Comparison of ENCODE assay signal across 13 cellular contexts in genomic region chr4:6586715-6587325, GRCh38. TPM values are rescaled to one million over a fixed set of nuclear protein-coding genes. Genes with fewer than 3 reads are reported as not detected.
DNase-seq lines count a peak whose midpoint lies in the region.
"Had no signal": no experiment of that assay in that cellular context is flagged by ENCODE, and none has a peak within 500 bp of the region (broad histone marks: within the 10 kb centered on the region; RNA-seq: fewer than 3 reads in every experiment).

No MANE protein-coding gene starts in this region.

- H3K23ac ChIP-seq in neuronal stem cell (ENCODE audit: low read depth, low read length, poor library complexity) = peak overlapping the region; percentile 8

- peaks cover 7% of the 10 kb centered on the region for H3K36me3 ChIP-seq in NT2/D1 (ENCODE audit: insufficient read depth, insufficient read length, low read length)
- peaks cover 0 to 2% of the 10 kb centered on the region in 2 donors for H3K36me3 ChIP-seq in neuronal stem cell (replicated peaks in 1 of 2; ENCODE audit: control insufficient read depth in 2 of 2, insufficient read depth in 2 of 2, low read length in 2 of 2)
- H3K36me3 ChIP-seq in GM23248 (ENCODE audit: low read depth) = no peaks in the 10 kb centered on the region

- H3K4me1 ChIP-seq in NT2/D1 (ENCODE audit: insufficient read depth, insufficient read length) = peaks cover 6% of the 10 kb centered on the region
- H3K4me1 ChIP-seq in neuronal stem cell (ENCODE audit: control insufficient read depth in 2 of 2, insufficient read depth in 1 of 2, low read depth in 1 of 2, low read length in 2 of 2) = no peaks in the 10 kb centered on the region
- H3K4me1 ChIP-seq in GM23248 (ENCODE audit: insufficient read depth) = no peaks in the 10 kb centered on the region

- no peaks in the 10 kb centered on the region for H4K20me1 ChIP-seq in GM23248 (ENCODE audit: insufficient read depth)
- H4K20me1 ChIP-seq: BLaER1 had no signal

- H3F3A ChIP-seq in GM23248 (ENCODE audit: insufficient read depth) = no peaks in the 10 kb centered on the region

- H3K4me2 ChIP-seq in neuronal stem cell (ENCODE audit: insufficient read depth, low read length, poor library complexity, severe bottlenecking) (no peak overlapping the region), GM23248 (ENCODE audit: unreplicated experiment) (no peak overlapping the region)
- H3K4me2 ChIP-seq: BLaER1, KMS-11 had no signal

- no peak overlapping the region for H4K8ac ChIP-seq in neuronal stem cell (ENCODE audit: low read depth, low read length)

- H3K79me1 ChIP-seq in neuronal stem cell (ENCODE audit: low read depth, low read length) = no peaks in the 10 kb centered on the region

- H3K27ac ChIP-seq in neuronal stem cell (replicated peaks; ENCODE audit: low read length) = no peak overlapping the region
- H3K27ac ChIP-seq in GM23248 = no peak overlapping the region
- H3K27ac ChIP-seq: BLaER1, KMS-11 had no signal

- H3K4me3 ChIP-seq in NT2/D1 (ENCODE audit: insufficient read length, low read depth) (no peak overlapping the region), neuronal stem cell (ENCODE audit: low read length in 2 of 2) (no peak overlapping the region), GM23248 (no peak overlapping the region)
- H3K4me3 ChIP-seq: BLaER1 had no signal

- H3K27me3 ChIP-seq in NT2/D1 (ENCODE audit: insufficient read depth, insufficient read length) = no peaks in the 10 kb centered on the region
- H3K27me3 ChIP-seq in neuronal stem cell (ENCODE audit: control insufficient read depth in 3 of 3, insufficient read depth in 3 of 3, low read depth in 1 of 3, low read length in 3 of 3) = no peaks in the 10 kb centered on the region
- no peaks in the 10 kb centered on the region for H3K27me3 ChIP-seq in GM23248 (replicated peaks; ENCODE audit: insufficient read depth)
- H3K27me3 ChIP-seq: BLaER1 had no signal

- no peak overlapping the region for H2BK120ac ChIP-seq in neuronal stem cell (ENCODE audit: low read depth, low read length)

- H2AFZ ChIP-seq in neuronal stem cell (ENCODE audit: low read length) = no peak overlapping the region
- no peak overlapping the region for H2AFZ ChIP-seq in GM23248

- H3K14ac ChIP-seq in neuronal stem cell (ENCODE audit: low read length) = peak overlapping the region; percentile 31

- no CpG with 5 or more reads among the region's 26 CpGs for WGBS in neuronal stem cell (ENCODE audit: extremely low coverage in 2 of 2, insufficient read length in 2 of 2, insufficient replicate concordance in 1 of 2), 2 donors
- 85 to 91% methylated on average over 24 to 26 of the region's 26 CpGs for WGBS in GM23248 (ENCODE audit: low coverage in 1 of 2, low lambda C conversion rate in 2 of 2, missing lambda C conversion rate in 2 of 2), 2 experiments

- DNase-seq in DMS53 (lab: John Stamatoyannopoulos, UW) = peak; percentile 55
- DNase-seq in DMS53 treated with DMSO at 0.1 percent for 48 hours (lab: John Stamatoyannopoulos, UW; ENCODE audit: unreplicated experiment) = no peak
- peak; percentile 61 for DNase-seq in ELF-1 (ENCODE audit: low read depth, low spot score)
- no peak for DNase-seq in NT2/D1 (ENCODE audit: low read depth, low spot score)
- no peak for DNase-seq in neuronal stem cell (ENCODE audit: low spot score)
- DNase-seq in GM23248 = no peak
- no peak for DNase-seq in epidermal melanocyte (ENCODE audit: insufficient read length, low spot score)
- DNase-seq: 8988T; AML-193; CD8-positive, alpha-beta memory T cell; DMS79 had no signal

- no peak overlapping the region for H2BK15ac ChIP-seq in neuronal stem cell (ENCODE audit: low read length)

- H3K79me2 ChIP-seq in GM23248 (ENCODE audit: insufficient read depth) = no peaks in the 10 kb centered on the region

- no peak overlapping the region for H3K18ac ChIP-seq in neuronal stem cell (ENCODE audit: low read length)

- no peak overlapping the region for H2BK12ac ChIP-seq in neuronal stem cell (ENCODE audit: low read length)

- no peak overlapping the region for H3K4ac ChIP-seq in neuronal stem cell (ENCODE audit: low read length)

- no peaks in the 10 kb centered on the region for H3K9me2 ChIP-seq in GM23248 (ENCODE audit: insufficient read depth)

- H2AK5ac ChIP-seq in neuronal stem cell (ENCODE audit: low read depth, low read length) = no peak overlapping the region

- peak overlapping the region; percentile 46 for H2BK5ac ChIP-seq in neuronal stem cell (ENCODE audit: low read length)

- H3K9me3 ChIP-seq in NT2/D1 (ENCODE audit: insufficient read depth, low read length) (peaks cover 7% of the 10 kb centered on the region; the same call in 1 of the 2 replicates), neuronal stem cell (replicated peaks in 1 of 2; ENCODE audit: control insufficient read depth in 2 of 2, insufficient read depth in 1 of 2, low read depth in 1 of 2, low read length in 2 of 2) (peaks cover 5% of the 10 kb centered on the region in 2 donors), GM23248 (ENCODE audit: low read depth) (no peaks in the 10 kb centered on the region)

- in situ Hi-C loops in GM23248 (cut with MboI) = no loop called here

- H4K91ac ChIP-seq in neuronal stem cell (ENCODE audit: low read depth, low read length, poor library complexity) = no peak overlapping the region

- H3K9ac ChIP-seq in NT2/D1 (ENCODE audit: insufficient read length, low read depth) (peak overlapping the region; percentile 8), neuronal stem cell (ENCODE audit: low read depth, low read length, poor library complexity) (no peak overlapping the region), GM23248 (no peak overlapping the region)
- H3K9ac ChIP-seq: BLaER1, KMS-11 had no signal

RNA-seq across cellular contexts. Expression of gene MAN2B2, which starts 11.8 kb away (rescaled TPM):
- 3.9 TPM for polyA plus RNA-seq in neuronal stem cell (2013, experiment 1 of 2)
- 4.0 TPM for polyA plus RNA-seq in neuronal stem cell (2013, experiment 2 of 2)
- 40.1 and 50.1 TPM in 2 replicates for total RNA-seq in GM23248 (2014; rRNA removed; shearing (Covaris generic))
- polyA plus RNA-seq in GM23248 (2016; fragmentation: Nextera tagmentation; extraction: Ambion mirVana) = 28.7 and 30.5 TPM in 2 replicates

RNA-seq across cellular contexts. Expression of gene MRFAP1, which starts 53.7 kb away (rescaled TPM):
- 198 TPM for polyA plus RNA-seq in neuronal stem cell (2013, experiment 1 of 2)
- polyA plus RNA-seq in neuronal stem cell (2013, experiment 2 of 2) = 203 TPM
- 95.7 and 108 TPM in 2 replicates for total RNA-seq in GM23248 (2014; rRNA removed; shearing (Covaris generic))
- 261 and 273 TPM in 2 replicates for polyA plus RNA-seq in GM23248 (2016; fragmentation: Nextera tagmentation; extraction: Ambion mirVana)

Comparison
In these comparisons a context has a peak if more than half of its experiments do, and no peak if none do; other contexts are left out.
1. DNase-seq: peak in DMS53 (single experiment) and ELF-1 (single experiment); none in DMS53 treated with DMSO at 0.1 percent for 48 hours (single experiment), NT2/D1 (single experiment), neuronal stem cell (single experiment), GM23248 (single experiment) and epidermal melanocyte (single experiment).